ENCODE assay signal across 9 cellular contexts in genomic region chr3:12947504-12948369, GRCh38.
DNase-seq lines count a peak whose midpoint lies in the region; ATAC-seq and TF ChIP-seq lines count a peak whose summit lies in the region.
"Had no signal": no experiment of that assay in that cellular context is flagged by ENCODE, and none has a peak within 500 bp of the region (broad histone marks: within the 10 kb centered on the region; RNA-seq: fewer than 3 reads in every experiment).

No MANE protein-coding gene starts in this region.

- H3K27me3 ChIP-seq in MG63 = no peaks in the 10 kb centered on the region

- in situ Hi-C loops in Caki2 (cut with HindIII; ENCODE audit: low pct_unique_long_range_greater_than_20kb, low sequenced_read_pairs) = no loop called here

- H3K4me3 Mint-ChIP-seq in natural killer cell treated with Interleukin-12 subunit alpha and Interleukin-12 subunit beta and Interleukin-15 and Interleukin-18, amount 100 ng/mL, for 72 hours = peak overlapping the region; percentile 66

- H3K36me3 Mint-ChIP-seq in natural killer cell treated with Interleukin-12 subunit alpha and Interleukin-12 subunit beta and Interleukin-15 and Interleukin-18, amount 100 ng/mL, for 72 hours = no peaks in the 10 kb centered on the region

- no peaks in the 10 kb centered on the region for H3K36me3 ChIP-seq in MG63

- no peak for ATAC-seq in natural killer cell treated with Interleukin-12 subunit alpha and Interleukin-12 subunit beta and Interleukin-15 and Interleukin-18, amount 100 ng/mL, for 72 hours
- no peak for ATAC-seq in HG03175 (IDR thresholded peaks at IDR 0.05; ENCODE audit: unreplicated experiment)
- no peak for ATAC-seq in HG03135 (IDR thresholded peaks at IDR 0.05; ENCODE audit: unreplicated experiment)
- ATAC-seq in HG03045 (IDR thresholded peaks at IDR 0.05; ENCODE audit: unreplicated experiment) = no peak

- H3K4me1 Mint-ChIP-seq in natural killer cell treated with Interleukin-12 subunit alpha and Interleukin-12 subunit beta and Interleukin-15 and Interleukin-18, amount 100 ng/mL, for 72 hours (ENCODE audit: low read depth in 2 of 2) = peaks cover 48 to 56% of the 10 kb centered on the region in 2 donors

- H3K4me3 ChIP-seq in MG63 (no peak overlapping the region), coronary artery (peak overlapping the region; percentile 11)

- intact Hi-C loops in head of caudate nucleus (cut with DNase I) = loop anchor here (10.0 kb wide), 1 partner anchor 283 kb away; the partner anchor contains the start of gene RAF1

- peak overlapping the region; percentile 66 to 76 for H3K27ac ChIP-seq in coronary artery

- DNase-seq in Caki2 (ENCODE audit: low read depth) (peak; percentile 4), MG63 (peak; percentile 67), coronary artery (ENCODE audit: low spot score) (no peak), head of caudate nucleus (no peak)
- no peak for DNase-seq in natural killer cell treated with Interleukin-12 subunit alpha and Interleukin-12 subunit beta and Interleukin-15 and Interleukin-18, amount 100 ng/mL, for 72 hours (ENCODE audit: low spot score)
- DNase-seq: activated CD8-positive, alpha-beta memory T cell treated with anti-CD3 and anti-CD28 coated beads, Interleukin-2, amount 50 U/mL, for 4 hours had no signal

- H3K27ac Mint-ChIP-seq in natural killer cell treated with Interleukin-12 subunit alpha and Interleukin-12 subunit beta and Interleukin-15 and Interleukin-18, amount 100 ng/mL, for 72 hours = peak overlapping the region; percentile 69 to 70

- no peaks in the 10 kb centered on the region for H3K27me3 Mint-ChIP-seq in natural killer cell treated with Interleukin-12 subunit alpha and Interleukin-12 subunit beta and Interleukin-15 and Interleukin-18, amount 100 ng/mL, for 72 hours

- no peaks in the 10 kb centered on the region for H3K9me3 Mint-ChIP-seq in natural killer cell treated with Interleukin-12 subunit alpha and Interleukin-12 subunit beta and Interleukin-15 and Interleukin-18, amount 100 ng/mL, for 72 hours

- H3K9me3 ChIP-seq in MG63 = no peaks in the 10 kb centered on the region

- TF ChIP-seq CTCF in coronary artery (IDR thresholded peaks at IDR 0.05) = no peak

Comparison
In these comparisons a context has a peak if more than half of its experiments do, and no peak if none do; other contexts are left out.
1. DNase-seq: peak in Caki2 (single experiment) and MG63 (single experiment); none in coronary artery (single experiment), natural killer cell treated with Interleukin-12 subunit alpha and Interleukin-12 subunit beta and Interleukin-15 and Interleukin-18, amount 100 ng/mL, for 72 hours (single experiment) and head of caudate nucleus (0 of 42).